In the genomic region with DNA sequence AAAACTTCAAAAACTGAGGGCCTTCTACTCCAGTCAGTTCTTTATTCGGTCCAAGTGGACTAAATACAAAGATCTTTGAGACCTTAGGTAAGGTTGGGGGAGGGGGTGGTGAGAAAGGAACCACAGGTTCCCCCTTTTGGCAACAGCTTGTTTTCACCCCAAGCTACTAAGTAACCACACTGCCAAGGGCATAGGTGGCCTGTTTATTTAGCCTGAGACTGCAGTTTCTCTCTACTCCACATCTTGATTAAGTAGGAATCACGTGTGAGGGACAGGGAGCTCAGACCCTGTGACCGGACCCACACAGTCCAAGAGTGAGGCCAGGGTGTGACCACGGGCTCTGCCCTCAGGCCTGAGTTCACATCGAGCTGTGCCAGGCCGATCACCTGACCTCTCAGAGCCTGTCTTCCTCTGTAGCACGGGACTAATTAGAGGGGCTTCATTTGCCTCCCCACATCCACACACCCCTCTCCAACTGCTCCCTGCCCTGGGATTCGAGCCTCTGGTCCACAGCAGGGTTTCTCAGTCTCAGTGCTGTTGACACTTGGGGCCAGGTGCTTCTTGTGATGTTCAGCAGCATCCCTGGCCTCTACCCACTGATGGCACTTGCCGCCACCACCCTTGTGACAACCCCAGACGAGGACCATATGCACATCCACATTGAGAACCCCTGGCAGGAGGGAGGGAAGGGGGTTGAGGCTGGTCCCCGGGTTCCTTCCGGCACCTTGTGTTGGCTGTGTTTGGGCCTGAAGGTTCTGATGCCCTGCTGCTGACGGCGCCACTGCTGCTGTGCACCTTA, we compare ENCODE assay signal across 10 cellular contexts. TPM values are rescaled to one million over a fixed set of nuclear protein-coding genes. Genes with fewer than 3 reads are reported as not detected.
DNase-seq lines count a peak whose midpoint lies in the region; TF ChIP-seq lines count a peak whose summit lies in the region.
"Had no signal": no experiment of that assay in that cellular context is flagged by ENCODE, and none has a peak within 500 bp of the region (broad histone marks: within the 10 kb centered on the region; RNA-seq: fewer than 3 reads in every experiment).

No MANE protein-coding gene starts in this region.

- H3K9me3 ChIP-seq in parathyroid adenoma (ENCODE audit: control insufficient read depth, low read length): no peaks in the 10 kb centered on the region
- H3K9me3 ChIP-seq: MG63 had no signal

- peak overlapping the region; percentile 44 for H3K4me2 ChIP-seq in parathyroid adenoma (ENCODE audit: low read length)

- H3K4me1 ChIP-seq in parathyroid adenoma: peaks cover 5% of the 10 kb centered on the region

- no peaks in the 10 kb centered on the region for H3K36me3 ChIP-seq in parathyroid adenoma (ENCODE audit: control insufficient read depth, insufficient read depth, low read length)

- peak overlapping the region; percentile 49 for H3K27ac ChIP-seq in epithelial cell of prostate
- H3K27ac ChIP-seq in parathyroid adenoma: no peak overlapping the region

- H2AFZ ChIP-seq in parathyroid adenoma: no peak overlapping the region

- no peak overlapping the region for H3K9ac ChIP-seq in parathyroid adenoma

- no peaks in the 10 kb centered on the region for H3K79me2 ChIP-seq in parathyroid adenoma

- TF ChIP-seq CTCF in parathyroid adenoma (IDR thresholded peaks at IDR 0.05): no peak

- H3K4me3 ChIP-seq in parathyroid adenoma (ENCODE audit: low read depth, low read length): peak overlapping the region; percentile 32
- H3K4me3 ChIP-seq: MG63 had no signal

- DNase-seq in DMS 273 (lab: John Stamatoyannopoulos, UW; ENCODE audit: unreplicated experiment): peak; percentile 69
- no peak for DNase-seq in DMS 273 treated with DMSO at 0.1 percent for 48 hours (lab: John Stamatoyannopoulos, UW)
- peak; percentile 62 to 75 for DNase-seq in NOMO-1 (lab: John Stamatoyannopoulos, UW; ENCODE audit: unreplicated experiment in 2 of 2)
- no peak for DNase-seq in epithelial cell of prostate (ENCODE audit: low read depth, low spot score)
- no peak for DNase-seq in GM19240 (ENCODE audit: insufficient read length, low spot score)
- no peak for DNase-seq in EL
- no peak for DNase-seq in H4 (ENCODE audit: low spot score)
- DNase-seq: MG63 had no signal

- H3K27me3 ChIP-seq in parathyroid adenoma (ENCODE audit: control insufficient read depth, insufficient read depth, low read length): no peaks in the 10 kb centered on the region
- H3K27me3 ChIP-seq: MG63 had no signal

RNA-seq across cellular contexts. Expression of a gene that starts 17.8 kb away (rescaled TPM):
- 0.14 TPM in 1 of 2 replicates, not detected in the other for total RNA-seq in H4 (2014; rRNA removed; shearing (Covaris generic))
- total RNA-seq: T-helper 1 cell treated with Interleukin-12 subunit alpha and Interleukin-12 subunit beta and Interleukin-4 antibody, amounts not matched to agents 30 ng/mL and 1 ng/mL, for 36 hours had no signal

RNA-seq across cellular contexts. Expression of a gene that starts 28.0 kb away (rescaled TPM):
- not detected in 2 replicates for total RNA-seq in H4 (2014; rRNA removed; shearing (Covaris generic))
- total RNA-seq: T-helper 1 cell treated with Interleukin-12 subunit alpha and Interleukin-12 subunit beta and Interleukin-4 antibody, amounts not matched to agents 30 ng/mL and 1 ng/mL, for 36 hours had no signal

RNA-seq across cellular contexts. Expression of a gene that starts 30.3 kb away (rescaled TPM):
- total RNA-seq in H4 (2014; rRNA removed; shearing (Covaris generic)): 0.25 and 1.8 TPM in 2 replicates

Comparison
In these comparisons a context has a peak if more than half of its experiments do, and no peak if none do; other contexts are left out.
1. DNase-seq: peak in DMS 273 (single experiment) and NOMO-1 (2 of 2); none in DMS 273 treated with DMSO at 0.1 percent for 48 hours (single experiment), epithelial cell of prostate (single experiment), GM19240 (single experiment), EL (single experiment) and H4 (single experiment).